10 cellular contexts compared by ENCODE assay signal in genomic region chr12:15662303-15662980, GRCh38.
DNase-seq lines count a peak whose midpoint lies in the region; ATAC-seq and FAIRE-seq lines count a peak whose summit lies in the region.
"Had no signal": no experiment of that assay in that cellular context is flagged by ENCODE, and none has a peak within 500 bp of the region (broad histone marks: within the 10 kb centered on the region; RNA-seq: fewer than 3 reads in every experiment).

No MANE protein-coding gene starts in this region.

- no CpG with 5 or more reads among the region's 3 CpGs for WGBS in neuronal stem cell (ENCODE audit: extremely low coverage in 2 of 2, insufficient read length in 2 of 2, insufficient replicate concordance in 1 of 2), 2 donors

- H3K36me3 ChIP-seq in neuronal stem cell (replicated peaks in 1 of 2; ENCODE audit: control insufficient read depth in 2 of 2, insufficient read depth in 2 of 2, low read length in 2 of 2), result peaks cover 0 to 43% of the 10 kb centered on the region in 2 donors

- H2BK5ac ChIP-seq in neuronal stem cell (ENCODE audit: low read length), result no peak overlapping the region

- no peak overlapping the region for H4K8ac ChIP-seq in neuronal stem cell (ENCODE audit: low read depth, low read length)

- H2BK12ac ChIP-seq in neuronal stem cell (ENCODE audit: low read length), result no peak overlapping the region

- no peaks in the 10 kb centered on the region for H3K79me1 ChIP-seq in neuronal stem cell (ENCODE audit: low read depth, low read length)

- no peak overlapping the region for H2AK5ac ChIP-seq in neuronal stem cell (ENCODE audit: low read depth, low read length)

- H2BK15ac ChIP-seq in neuronal stem cell (ENCODE audit: low read length), result no peak overlapping the region

- H2BK120ac ChIP-seq in neuronal stem cell (ENCODE audit: low read depth, low read length), result no peak overlapping the region

- H3K4ac ChIP-seq in neuronal stem cell (ENCODE audit: low read length), result no peak overlapping the region

- no peak overlapping the region for H3K27ac ChIP-seq in neuronal stem cell (replicated peaks; ENCODE audit: low read length)

- H4K91ac ChIP-seq in neuronal stem cell (ENCODE audit: low read depth, low read length, poor library complexity), result no peak overlapping the region

- H3K4me1 ChIP-seq in neuronal stem cell (ENCODE audit: control insufficient read depth in 2 of 2, insufficient read depth in 1 of 2, low read depth in 1 of 2, low read length in 2 of 2), result no peaks in the 10 kb centered on the region

- no peak overlapping the region for H2AFZ ChIP-seq in neuronal stem cell (ENCODE audit: low read length)

- ATAC-seq in HG02981 (IDR thresholded peaks at IDR 0.05; ENCODE audit: unreplicated experiment) (no peak), GM18519 (IDR thresholded peaks at IDR 0.05; ENCODE audit: low FRiP score, unreplicated experiment) (no peak)

- no peak overlapping the region for H3K14ac ChIP-seq in neuronal stem cell (ENCODE audit: low read length)

- no peak overlapping the region for H3K18ac ChIP-seq in neuronal stem cell (ENCODE audit: low read length)

- DNase-seq in HCEC 1CT (peak; percentile 96), amniotic stem cell (lab: John Stamatoyannopoulos, UW) (peak; percentile 75), glomerular endothelial cell (ENCODE audit: extremely low read depth, low read depth, low spot score) (peak; percentile 23), urothelium cell line (ENCODE audit: low spot score) (peak; percentile 13), neuronal stem cell (ENCODE audit: low spot score) (no peak)
- DNase-seq: activated CD4-positive, alpha-beta T cell treated with anti-CD3 and anti-CD28 coated beads, Interleukin-2, amount 50 U/mL, for 1 hour; activated naive CD4-positive, alpha-beta T cell treated with anti-CD3 and anti-CD28 coated beads, Interleukin-2, amount 50 U/mL, for 16 hours; NCI-H2107 had no signal

- no peak overlapping the region for H3K23ac ChIP-seq in neuronal stem cell (ENCODE audit: low read depth, low read length, poor library complexity)

- no peak for FAIRE-seq in urothelium cell line (lab: Jason Lieb, UNC)

- no peaks in the 10 kb centered on the region for H3K9me3 ChIP-seq in neuronal stem cell (replicated peaks in 1 of 2; ENCODE audit: control insufficient read depth in 2 of 2, insufficient read depth in 1 of 2, low read depth in 1 of 2, low read length in 2 of 2)

- no peak overlapping the region for H3K9ac ChIP-seq in neuronal stem cell (ENCODE audit: low read depth, low read length, poor library complexity)

- H3K4me2 ChIP-seq in neuronal stem cell (ENCODE audit: insufficient read depth, low read length, poor library complexity, severe bottlenecking), result no peak overlapping the region

- H3K27me3 ChIP-seq in neuronal stem cell (ENCODE audit: control insufficient read depth in 3 of 3, insufficient read depth in 3 of 3, low read depth in 1 of 3, low read length in 3 of 3), result no peaks in the 10 kb centered on the region

- H3K4me3 ChIP-seq in neuronal stem cell (ENCODE audit: low read length in 2 of 2), result no peak overlapping the region
